8 cellular contexts compared by ENCODE assay signal in genomic region chr6:35258336-35258735, GRCh38. TPM values are rescaled to one million over a fixed set of nuclear protein-coding genes. Genes with fewer than 3 reads are reported as not detected.
DNase-seq lines count a peak whose midpoint lies in the region; ATAC-seq and TF ChIP-seq lines count a peak whose summit lies in the region.

No MANE protein-coding gene starts in this region.

- H3K4me1 Mint-ChIP-seq in natural killer cell, result peaks cover 37 to 54% of the 10 kb centered on the region in 2 donors

- H3K4me3 ChIP-seq in AG09309 (ENCODE audit: control insufficient read depth, low read depth, low read length), result peak overlapping the region; percentile 85
- H3K4me3 ChIP-seq in Jurkat, Clone E6-1 (ENCODE audit: low read length), result peak overlapping the region; percentile 95
- H3K4me3 ChIP-seq in choroid plexus epithelial cell (ENCODE audit: low read depth, low read length), result peak overlapping the region; percentile 98

- peak overlapping the region; percentile 94 for H3K4me3 Mint-ChIP-seq in natural killer cell

- DNase-seq in AG09309 (ENCODE audit: low read depth) (no peak), choroid plexus epithelial cell (ENCODE audit: low read depth) (no peak), natural killer cell (no peak), hypothalamus (lab: John Stamatoyannopoulos, UW) (no peak)
- DNase-seq in Jurkat, Clone E6-1 (ENCODE audit: low read depth, low spot score), result no peak

- intact Hi-C loops in natural killer cell (cut with micrococcal nuclease), result no loop called here

- H3K36me3 Mint-ChIP-seq in natural killer cell, result no peaks in the 10 kb centered on the region

- no peak for ATAC-seq in natural killer cell
- ATAC-seq in GM19035 (IDR thresholded peaks at IDR 0.05; ENCODE audit: unreplicated experiment), result no peak
- ATAC-seq in HG03460 (IDR thresholded peaks at IDR 0.05; ENCODE audit: unreplicated experiment), result no peak
- ATAC-seq in HG03571 (IDR thresholded peaks at IDR 0.05; ENCODE audit: unreplicated experiment), result no peak

- peak overlapping the region; percentile 92 to 97 for H3K27ac Mint-ChIP-seq in natural killer cell

- H3K9me3 Mint-ChIP-seq in natural killer cell, result no peaks in the 10 kb centered on the region

- no peaks in the 10 kb centered on the region for H3K27me3 Mint-ChIP-seq in natural killer cell (ENCODE audit: low read depth in 2 of 2)

- TF ChIP-seq CTCF in AG09309 (IDR thresholded peaks at IDR 0.05; ENCODE audit: control insufficient read depth, insufficient read depth, low read depth, low read length, missing control alignments) (no peak), choroid plexus epithelial cell (conservative IDR thresholded peaks at IDR 0.05; ENCODE audit: low read depth, low read length) (no peak), natural killer cell (IDR thresholded peaks at IDR 0.05) (no peak)

RNA-seq across cellular contexts. Expression of gene ZNF76, which starts 1.2 kb away (rescaled TPM):
- polyA plus RNA-seq in Jurkat, Clone E6-1 (2012; ENCODE audit: insufficient read depth, insufficient read length), result 53.9 TPM
- 10 to 100 TPM; 62.7 to 81.6 (median 64.6) TPM for total RNA-seq in natural killer cell

RNA-seq across cellular contexts. Expression of gene DEF6, which starts 39.3 kb away (rescaled TPM):
- polyA plus RNA-seq in Jurkat, Clone E6-1 (2012; ENCODE audit: insufficient read depth, insufficient read length), result 104 TPM
- 100 to 1,000 TPM; 232 to 297 (median 241) TPM for total RNA-seq in natural killer cell

RNA-seq across cellular contexts. Expression of gene SCUBE3, which starts 44.6 kb away (rescaled TPM):
- polyA plus RNA-seq in Jurkat, Clone E6-1 (2012; ENCODE audit: insufficient read depth, insufficient read length), result not detected
- under 1 TPM in 2 of 3 donors, not detected in 1; 0.25 to 0.31 TPM for total RNA-seq in natural killer cell
